8 cellular contexts compared by ENCODE assay signal in the genomic region with DNA sequence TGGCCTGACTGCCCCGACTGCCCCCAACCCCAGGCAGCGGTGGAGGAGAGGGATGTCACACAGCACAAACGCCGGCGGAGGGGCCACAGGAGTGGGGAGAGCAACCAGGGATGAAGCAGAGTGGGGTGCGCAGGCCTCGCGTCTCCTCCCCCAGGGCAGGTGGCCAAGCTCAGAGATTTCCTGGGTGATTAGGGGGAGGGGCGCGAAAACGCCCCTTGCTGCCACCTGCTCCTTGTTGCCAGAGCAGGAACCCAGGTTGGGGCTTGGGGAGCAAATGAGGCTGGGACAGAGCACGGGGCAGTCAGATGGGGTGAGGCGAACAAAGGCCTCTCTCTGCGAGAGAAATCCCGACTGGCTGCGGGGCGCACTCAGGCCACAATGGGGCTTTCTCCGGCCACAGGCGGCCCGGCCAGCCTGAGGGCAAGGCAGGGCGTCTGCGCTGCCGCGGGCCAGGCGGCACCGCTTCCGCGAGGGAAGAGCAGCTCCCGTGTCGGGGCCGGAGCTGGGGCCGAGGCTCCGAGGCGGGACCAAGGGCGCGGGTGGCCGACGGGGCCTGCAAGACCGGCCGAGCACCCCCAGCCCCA. TPM values are rescaled to one million over a fixed set of nuclear protein-coding genes. Genes with fewer than 3 reads are reported as not detected.
DNase-seq lines count a peak whose midpoint lies in the region; ATAC-seq and TF ChIP-seq lines count a peak whose summit lies in the region.

No MANE protein-coding gene starts in this region.

- peak overlapping the region; percentile 79 to 97 (median 89) for H3K9ac ChIP-seq in BLaER1 treated with 17β-estradiol and CSF1 and Interleukin-3, amounts not matched to agents 10 nM and 100 nM
- H3K9ac ChIP-seq in SK-N-MC (ENCODE audit: insufficient read length): no peak overlapping the region

- no peak for TF ChIP-seq CTCF in type B pancreatic cell (conservative IDR thresholded peaks at IDR 0.05)

- H3K4me3 Mint-ChIP-seq in effector memory CD8-positive, alpha-beta T cell: peak overlapping the region; percentile 70
- peak overlapping the region; percentile 59 for H3K4me3 Mint-ChIP-seq in type B pancreatic cell

- peak overlapping the region; percentile 47 to 70 (median 61) for H3K4me3 ChIP-seq in BLaER1 treated with 17β-estradiol and CSF1 and Interleukin-3, amounts not matched to agents 10 nM and 100 nM
- H3K4me3 ChIP-seq in SK-N-MC: peak overlapping the region; percentile 59

- H3K9me3 Mint-ChIP-seq in effector memory CD8-positive, alpha-beta T cell: no peaks in the 10 kb centered on the region
- H3K9me3 Mint-ChIP-seq in type B pancreatic cell: no peaks in the 10 kb centered on the region

- H3K27me3 Mint-ChIP-seq in effector memory CD8-positive, alpha-beta T cell: peaks cover 0 to 6% of the 10 kb centered on the region in 2 donors
- no peaks in the 10 kb centered on the region for H3K27me3 Mint-ChIP-seq in type B pancreatic cell

- H4K20me1 ChIP-seq in BLaER1 treated with 17β-estradiol and CSF1 and Interleukin-3, amounts not matched to agents 10 nM and 100 nM: no peaks in the 10 kb centered on the region

- H3K4me1 Mint-ChIP-seq in effector memory CD8-positive, alpha-beta T cell (ENCODE audit: low read depth in 2 of 2): peaks cover 11 to 12% of the 10 kb centered on the region in 2 donors
- H3K4me1 Mint-ChIP-seq in type B pancreatic cell (ENCODE audit: unreplicated experiment): peaks cover 25% of the 10 kb centered on the region

- peak overlapping the region; percentile 89 to 100 (median 97) for H3K4me2 ChIP-seq in BLaER1 treated with 17β-estradiol and CSF1 and Interleukin-3, amounts not matched to agents 10 nM and 100 nM

- H3K27ac Mint-ChIP-seq in effector memory CD8-positive, alpha-beta T cell: peak overlapping the region; percentile 94
- H3K27ac Mint-ChIP-seq in type B pancreatic cell: peak overlapping the region; percentile 92

- DNase-seq in SK-N-MC (ENCODE audit: low read depth, low spot score) (no peak), middle frontal gyrus (ENCODE audit: extremely low spot score, low spot score) (peak; percentile 66), type B pancreatic cell (ENCODE audit: extremely low spot score, unreplicated experiment) (no peak), NCI-H2029 (lab: John Stamatoyannopoulos, UW) (no peak)
- DNase-seq in effector memory CD8-positive, alpha-beta T cell: peak in 2 of 3 experiments; percentile 37 to 53

- H3K36me3 Mint-ChIP-seq in effector memory CD8-positive, alpha-beta T cell (ENCODE audit: insufficient read depth): peaks cover 36% of the 10 kb centered on the region
- no peaks in the 10 kb centered on the region for H3K36me3 Mint-ChIP-seq in type B pancreatic cell

- no peaks in the 10 kb centered on the region for H3K36me3 ChIP-seq in BLaER1 treated with 17β-estradiol and CSF1 and Interleukin-3, amounts not matched to agents 10 nM and 100 nM
- H3K36me3 ChIP-seq in SK-N-MC (ENCODE audit: insufficient read depth, low read length): no peaks in the 10 kb centered on the region

- no peaks in the 10 kb centered on the region for H3K9me3 ChIP-seq in BLaER1 treated with 17β-estradiol and CSF1 and Interleukin-3, amounts not matched to agents 10 nM and 100 nM (replicated peaks in 1 of 11)
- H3K9me3 ChIP-seq in SK-N-MC (ENCODE audit: low read depth, low read length): no peaks in the 10 kb centered on the region

- no peaks in the 10 kb centered on the region for H3K27me3 ChIP-seq in BLaER1 treated with 17β-estradiol and CSF1 and Interleukin-3, amounts not matched to agents 10 nM and 100 nM

- H3K4me1 ChIP-seq in BLaER1 treated with 17β-estradiol and CSF1 and Interleukin-3, amounts not matched to agents 10 nM and 100 nM: peaks cover 28 to 79% (median 70%) of the 10 kb centered on the region in 10 experiments

- ATAC-seq in GM19023 (IDR thresholded peaks at IDR 0.05; ENCODE audit: unreplicated experiment) (peak; percentile 44), HG03196 (IDR thresholded peaks at IDR 0.05; ENCODE audit: unreplicated experiment) (peak; percentile 34)
- no peak for ATAC-seq in effector memory CD8-positive, alpha-beta T cell (replicated peaks)

- H3K27ac ChIP-seq in BLaER1 treated with 17β-estradiol and CSF1 and Interleukin-3, amounts not matched to agents 10 nM and 100 nM: peak overlapping the region; percentile 87 to 98 (median 95)
- H3K27ac ChIP-seq in SK-N-MC: no peak overlapping the region

RNA-seq across cellular contexts. Expression of gene TEX44, which starts 11.5 kb away (rescaled TPM):
- not detected in 2 replicates for total RNA-seq in type B pancreatic cell (ENCODE audit: low replicate concordance)

Comparison
In these comparisons a context has a peak if more than half of its experiments do, and no peak if none do; other contexts are left out.
1. DNase-seq: peak in effector memory CD8-positive, alpha-beta T cell (2 of 3) and middle frontal gyrus (single experiment); none in SK-N-MC (single experiment), type B pancreatic cell (single experiment) and NCI-H2029 (single experiment).